12 cellular contexts compared by ENCODE assay signal in the genomic region with DNA sequence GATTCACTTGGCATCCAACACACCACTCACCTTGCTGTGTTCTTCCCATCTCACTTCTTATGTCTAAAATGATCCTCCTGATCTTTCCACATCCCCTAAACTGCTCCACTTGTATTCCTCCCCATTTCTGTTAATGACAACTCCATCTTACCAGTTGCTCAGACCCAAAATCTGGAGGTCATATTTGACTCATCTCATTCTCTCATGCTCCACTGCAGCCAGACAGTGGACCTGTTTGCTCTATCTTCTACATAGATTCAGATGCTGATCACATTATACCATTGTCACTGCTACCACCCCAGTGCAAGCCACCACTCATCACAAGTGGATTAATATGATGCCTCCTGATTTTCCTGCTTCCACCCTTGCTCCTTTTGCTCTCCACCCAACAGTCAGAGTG. TPM values are rescaled to one million over a fixed set of nuclear protein-coding genes. Genes with fewer than 3 reads are reported as not detected.
A peak's percentile ranks its signal among the peaks of the same experiment; 100 is the strongest.
DNase-seq lines count a peak whose midpoint lies in the region; ATAC-seq and FAIRE-seq lines count a peak whose summit lies in the region.
"Had no signal": no experiment of that assay in that cellular context is flagged by ENCODE, and none has a peak within 500 bp of the region (broad histone marks: within the 10 kb centered on the region; RNA-seq: fewer than 3 reads in every experiment).

No MANE protein-coding gene starts in this region.

- H3K36me3 ChIP-seq in effector memory CD4-positive, alpha-beta T cell (ENCODE audit: control insufficient read depth, insufficient read depth, low read length), result no peaks in the 10 kb centered on the region

- intact Hi-C loops in left cardiac atrium (cut with DNase I) (no loop called here), right cardiac atrium (cut with DNase I) (no loop called here)

- DNase-seq in GM18507 (ENCODE audit: extremely low spot score, insufficient read length, low read depth) (no peak), left cardiac atrium (no peak), right cardiac atrium (no peak), T-helper 9 cell (no peak)
- no peak for DNase-seq in effector memory CD4-positive, alpha-beta T cell
- DNase-seq: activated CD4-positive, alpha-beta T cell treated with anti-CD3 and anti-CD28 coated beads, Interleukin-2, amount 50 U/mL, for 1 hour; AML-193; NCI-H1694 treated with DMSO at 0.1 percent for 48 hours; NCI-H82 had no signal

- no peaks in the 10 kb centered on the region for H3K9me3 ChIP-seq in effector memory CD4-positive, alpha-beta T cell (ENCODE audit: control insufficient read depth, low read length)
- H3K9me3 ChIP-seq in right cardiac atrium (ENCODE audit: control insufficient read depth, low read length), result no peaks in the 10 kb centered on the region

- H3K4me3 ChIP-seq in effector memory CD4-positive, alpha-beta T cell (ENCODE audit: insufficient read depth, low read depth, low read length, poor library complexity, severe bottlenecking), result no peak overlapping the region
- H3K4me3 ChIP-seq in right cardiac atrium (ENCODE audit: low read length), result no peak overlapping the region

- ATAC-seq in GM19467 (IDR thresholded peaks at IDR 0.05; ENCODE audit: unreplicated experiment) (peak; percentile 59), HG02840 (IDR thresholded peaks at IDR 0.05; ENCODE audit: low FRiP score, unreplicated experiment) (peak; percentile 63), HG03520 (IDR thresholded peaks at IDR 0.05; ENCODE audit: unreplicated experiment) (peak; percentile 49), left cardiac atrium (no peak), right cardiac atrium (no peak)

- peak; percentile 75 for FAIRE-seq in GM18507 (lab: Jason Lieb, UNC)

- no peaks in the 10 kb centered on the region for H3K27me3 ChIP-seq in effector memory CD4-positive, alpha-beta T cell (replicated peaks; ENCODE audit: control insufficient read depth, insufficient read depth, low read length, poor library complexity, severe bottlenecking)
- no peaks in the 10 kb centered on the region for H3K27me3 ChIP-seq in right cardiac atrium (ENCODE audit: control insufficient read depth, insufficient read depth)

- H3K27ac ChIP-seq in effector memory CD4-positive, alpha-beta T cell (ENCODE audit: insufficient read depth, low read length, poor library complexity, severe bottlenecking), result no peak overlapping the region
- no peak overlapping the region for H3K27ac ChIP-seq in right cardiac atrium (ENCODE audit: low read length)

- H3K4me1 ChIP-seq in effector memory CD4-positive, alpha-beta T cell (ENCODE audit: control insufficient read depth, insufficient read depth, low read length, poor library complexity, severe bottlenecking), result peaks cover 4% of the 10 kb centered on the region
- H3K4me1 ChIP-seq in right cardiac atrium (ENCODE audit: control insufficient read depth, insufficient read depth, low read length), result no peaks in the 10 kb centered on the region

RNA-seq across cellular contexts. Expression of a gene that starts 7.9 kb away (rescaled TPM):
- total RNA-seq in left cardiac atrium, result 10 to 100 TPM; 16.2 to 19.8 TPM
- total RNA-seq in right cardiac atrium, result 10 to 100 TPM in 1 of 4 donors, 1 to 10 TPM in 3; 4.7 to 11.1 (median 8.4) TPM
- 4.6 TPM for polyA plus RNA-seq in right cardiac atrium

Comparison
In these comparisons a context has a peak if more than half of its experiments do, and no peak if none do; other contexts are left out.
1. ATAC-seq: peak in GM19467 (single experiment), HG02840 (single experiment) and HG03520 (single experiment); none in left cardiac atrium (0 of 2) and right cardiac atrium (0 of 2).